16 cellular contexts compared by ENCODE assay signal in genomic region chr20:44704551-44704971, GRCh38. TPM values are rescaled to one million over a fixed set of nuclear protein-coding genes. Genes with fewer than 3 reads are reported as not detected.
A peak's percentile ranks its signal among the peaks of the same experiment; 100 is the strongest.
DNase-seq lines count a peak whose midpoint lies in the region; ATAC-seq and TF ChIP-seq lines count a peak whose summit lies in the region.
"Had no signal": no experiment of that assay in that cellular context is flagged by ENCODE, and none has a peak within 500 bp of the region (broad histone marks: within the 10 kb centered on the region; RNA-seq: fewer than 3 reads in every experiment).

No MANE protein-coding gene starts in this region.

- H3K4me3 Mint-ChIP-seq in activated T-helper 2 cell treated with anti-CD3 and anti-CD28 coated beads, Interferon-gamma antibody, Interleukin-2, Interleukin-4, amounts not matched to agents 10 μg/mL and 5 μg/mL and 100 μg/mL, durations not matched to agents 14 hours and 24 hours and 36 hours (ENCODE audit: low read depth): no peak overlapping the region
- no peak overlapping the region for H3K4me3 Mint-ChIP-seq in stimulated activated naive CD8-positive, alpha-beta T cell treated with anti-CD3 and anti-CD28 coated beads, Interleukin-15, amount 100 ng/mL, for 72 hours
- H3K4me3 Mint-ChIP-seq: central memory CD8-positive, alpha-beta T cell; WTC11 had no signal

- no peaks in the 10 kb centered on the region for H3K4me1 Mint-ChIP-seq in activated T-helper 2 cell treated with anti-CD3 and anti-CD28 coated beads, Interferon-gamma antibody, Interleukin-2, Interleukin-4, amounts not matched to agents 10 μg/mL and 5 μg/mL and 100 μg/mL, durations not matched to agents 14 hours and 24 hours and 36 hours (ENCODE audit: low read depth)
- no peaks in the 10 kb centered on the region for H3K4me1 Mint-ChIP-seq in stimulated activated naive CD8-positive, alpha-beta T cell treated with anti-CD3 and anti-CD28 coated beads, Interleukin-15, amount 100 ng/mL, for 72 hours
- H3K4me1 Mint-ChIP-seq: central memory CD8-positive, alpha-beta T cell had no signal

- no peak overlapping the region for H3K4me3 ChIP-seq in tibial artery

- no peak overlapping the region for H3K27ac Mint-ChIP-seq in activated T-helper 2 cell treated with anti-CD3 and anti-CD28 coated beads, Interferon-gamma antibody, Interleukin-2, Interleukin-4, amounts not matched to agents 10 μg/mL and 5 μg/mL and 100 μg/mL, durations not matched to agents 14 hours and 24 hours and 36 hours
- H3K27ac Mint-ChIP-seq in stimulated activated naive CD8-positive, alpha-beta T cell treated with anti-CD3 and anti-CD28 coated beads, Interleukin-15, amount 100 ng/mL, for 72 hours: no peak overlapping the region
- H3K27ac Mint-ChIP-seq: WTC11 had no signal

- peak overlapping the region; percentile 94 for H3K27ac ChIP-seq in tibial artery
- H3K27ac ChIP-seq: foreskin keratinocyte, neutrophil had no signal

- DNase-seq in HCEC 1CT (peak; percentile 82), fibroblast of the conjunctiva (ENCODE audit: low read depth) (peak; percentile 78), tibial artery (peak in 1 of 2 donors; percentile 50), kidney glomerular epithelial cell (lab: John Stamatoyannopoulos, UW) (no peak)
- DNase-seq in activated T-helper 2 cell treated with anti-CD3 and anti-CD28 coated beads, Interferon-gamma antibody, Interleukin-2, Interleukin-4, amounts not matched to agents 10 μg/mL and 5 μg/mL and 100 μg/mL, durations not matched to agents 14 hours and 24 hours and 36 hours (ENCODE audit: low spot score): no peak
- no peak for DNase-seq in stimulated activated naive CD8-positive, alpha-beta T cell treated with anti-CD3 and anti-CD28 coated beads, Interleukin-15, amount 100 ng/mL, for 72 hours
- DNase-seq: activated T-cell treated with anti-CD3 and anti-CD28 coated beads, Interleukin-2, amount 50 U/mL, for 48 hours; foreskin keratinocyte; NCI-H524 treated with DMSO at 0.1 percent for 48 hours; SIG-M5; stimulated activated CD4-positive, alpha-beta T cell treated with anti-CD3 and anti-CD28 coated beads, Interleukin-1b, Interleukin-23, amount 100 ng/mL, for 48 hours; stimulated activated naive CD4-positive, alpha-beta T cell had no signal

- peak; percentile 34 for ATAC-seq in SK-N-SH treated with all-trans-retinoic acid at 6 μM for 48 hours
- no peak for ATAC-seq in stimulated activated naive CD8-positive, alpha-beta T cell treated with anti-CD3 and anti-CD28 coated beads, Interleukin-15, amount 100 ng/mL, for 72 hours
- ATAC-seq: foreskin keratinocyte, WTC11 had no signal

- H3K27me3 Mint-ChIP-seq in activated T-helper 2 cell treated with anti-CD3 and anti-CD28 coated beads, Interferon-gamma antibody, Interleukin-2, Interleukin-4, amounts not matched to agents 10 μg/mL and 5 μg/mL and 100 μg/mL, durations not matched to agents 14 hours and 24 hours and 36 hours (ENCODE audit: low read depth): no peaks in the 10 kb centered on the region
- H3K27me3 Mint-ChIP-seq in stimulated activated naive CD8-positive, alpha-beta T cell treated with anti-CD3 and anti-CD28 coated beads, Interleukin-15, amount 100 ng/mL, for 72 hours: no peaks in the 10 kb centered on the region

- intact Hi-C loops in tibial artery (cut with DNase I; ENCODE audit: low total_unique reads): no loop called here
- intact Hi-C loops in activated T-helper 2 cell treated with anti-CD3 and anti-CD28 coated beads, Interferon-gamma antibody, Interleukin-2, Interleukin-4, amounts not matched to agents 10 μg/mL and 5 μg/mL and 100 μg/mL, durations not matched to agents 14 hours and 24 hours and 36 hours (cut with micrococcal nuclease): no loop called here

- H3K9me3 ChIP-seq in tibial artery: no peaks in the 10 kb centered on the region
- H3K9me3 ChIP-seq: neutrophil had no signal

- H3K9me3 Mint-ChIP-seq in activated T-helper 2 cell treated with anti-CD3 and anti-CD28 coated beads, Interferon-gamma antibody, Interleukin-2, Interleukin-4, amounts not matched to agents 10 μg/mL and 5 μg/mL and 100 μg/mL, durations not matched to agents 14 hours and 24 hours and 36 hours: no peaks in the 10 kb centered on the region
- H3K9me3 Mint-ChIP-seq in stimulated activated naive CD8-positive, alpha-beta T cell treated with anti-CD3 and anti-CD28 coated beads, Interleukin-15, amount 100 ng/mL, for 72 hours: no peaks in the 10 kb centered on the region
- H3K9me3 Mint-ChIP-seq: central memory CD8-positive, alpha-beta T cell; WTC11 had no signal

- no peaks in the 10 kb centered on the region for H3K27me3 ChIP-seq in tibial artery

- TF ChIP-seq CTCF in tibial artery (IDR thresholded peaks at IDR 0.05): no peak

- no peaks in the 10 kb centered on the region for H3K36me3 Mint-ChIP-seq in activated T-helper 2 cell treated with anti-CD3 and anti-CD28 coated beads, Interferon-gamma antibody, Interleukin-2, Interleukin-4, amounts not matched to agents 10 μg/mL and 5 μg/mL and 100 μg/mL, durations not matched to agents 14 hours and 24 hours and 36 hours (ENCODE audit: low read depth)
- H3K36me3 Mint-ChIP-seq: WTC11 had no signal

- peaks cover 11 to 90% (median 53%) of the 10 kb centered on the region in 4 donors for H3K4me1 ChIP-seq in tibial artery
- H3K4me1 ChIP-seq: foreskin keratinocyte had no signal

- H3K36me3 ChIP-seq in tibial artery: no peaks in the 10 kb centered on the region
- H3K36me3 ChIP-seq: neutrophil had no signal

TF ChIP-seq in SK-N-SH treated with all-trans-retinoic acid at 6 μM for 48 hours, 23 proteins besides CTCF, POLR2A, EP300 and RAD21:
- TF ChIP-seq ZC3H10 (CRISPR knock-in tag; IDR thresholded peaks at IDR 0.05) (no peak), ZNF8 (CRISPR knock-in tag; IDR thresholded peaks at IDR 0.05) (no peak), ESRRG (CRISPR knock-in tag; IDR thresholded peaks at IDR 0.05) (no peak), GLIS3 (CRISPR knock-in tag; IDR thresholded peaks at IDR 0.05) (no peak), OSR1 (CRISPR knock-in tag; IDR thresholded peaks at IDR 0.05) (no peak), CSDC2 (CRISPR knock-in tag; IDR thresholded peaks at IDR 0.05) (no peak), ZNF70 (CRISPR knock-in tag; IDR thresholded peaks at IDR 0.05) (no peak), CSRNP3 (CRISPR knock-in tag; IDR thresholded peaks at IDR 0.05) (no peak), PPARA (CRISPR knock-in tag; IDR thresholded peaks at IDR 0.05; ENCODE audit: borderline replicate concordance) (no peak), SNAI2 (CRISPR knock-in tag; IDR thresholded peaks at IDR 0.05) (no peak)

RNA-seq across cellular contexts. Expression of gene CCN5, which starts 10.6 kb away (rescaled TPM):
- not detected in 2 replicates for total RNA-seq in activated T-helper 2 cell treated with anti-CD3 and anti-CD28 coated beads, Interferon-gamma antibody, Interleukin-2, Interleukin-4, amounts not matched to agents 10 μg/mL and 5 μg/mL and 100 μg/mL, durations not matched to agents 14 hours and 24 hours and 36 hours
- total RNA-seq: foreskin keratinocyte had no signal

RNA-seq across cellular contexts. Expression of gene KCNK15, which starts 41.1 kb away (rescaled TPM):
- 0.16 and 0.34 TPM in 2 replicates for total RNA-seq in activated T-helper 2 cell treated with anti-CD3 and anti-CD28 coated beads, Interferon-gamma antibody, Interleukin-2, Interleukin-4, amounts not matched to agents 10 μg/mL and 5 μg/mL and 100 μg/mL, durations not matched to agents 14 hours and 24 hours and 36 hours
- total RNA-seq: foreskin keratinocyte had no signal

RNA-seq across cellular contexts. Expression of gene ADA, which starts 53.1 kb away (rescaled TPM):
- total RNA-seq in activated T-helper 2 cell treated with anti-CD3 and anti-CD28 coated beads, Interferon-gamma antibody, Interleukin-2, Interleukin-4, amounts not matched to agents 10 μg/mL and 5 μg/mL and 100 μg/mL, durations not matched to agents 14 hours and 24 hours and 36 hours: 33.3 and 34.5 TPM in 2 replicates

Comparison
In these comparisons a context has a peak if more than half of its experiments do, and no peak if none do; other contexts are left out.
1. DNase-seq: peak in HCEC 1CT (single experiment) and fibroblast of the conjunctiva (single experiment); none in activated T-helper 2 cell treated with anti-CD3 and anti-CD28 coated beads, Interferon-gamma antibody, Interleukin-2, Interleukin-4, amounts not matched to agents 10 μg/mL and 5 μg/mL and 100 μg/mL, durations not matched to agents 14 hours and 24 hours and 36 hours (single experiment), kidney glomerular epithelial cell (single experiment) and stimulated activated naive CD8-positive, alpha-beta T cell treated with anti-CD3 and anti-CD28 coated beads, Interleukin-15, amount 100 ng/mL, for 72 hours (0 of 2).